In the genomic region with DNA sequence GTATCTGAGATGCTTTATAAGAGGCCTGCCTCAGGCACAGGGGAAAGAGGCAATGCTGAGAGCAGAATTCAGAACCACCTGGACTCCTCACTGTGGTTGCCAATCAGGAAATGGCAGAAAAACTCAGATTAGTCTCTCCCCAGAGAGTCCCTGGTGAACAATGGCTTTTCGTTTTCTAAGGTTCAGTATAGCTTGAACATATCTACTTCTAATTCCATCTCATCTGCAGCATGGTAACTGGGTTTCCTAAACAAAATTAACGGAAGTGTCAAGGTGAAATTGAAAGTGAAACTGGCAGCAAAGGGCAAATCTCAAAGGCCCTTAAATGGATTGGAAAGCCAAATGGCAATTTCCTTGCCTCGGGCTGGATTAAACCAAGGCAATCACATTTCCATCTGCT, we compare ENCODE assay signal across 11 cellular contexts.
A peak's percentile ranks its signal among the peaks of the same experiment; 100 is the strongest.
DNase-seq lines count a peak whose midpoint lies in the region; ATAC-seq and TF ChIP-seq lines count a peak whose summit lies in the region.
"Had no signal": no experiment of that assay in that cellular context is flagged by ENCODE, and none has a peak within 500 bp of the region (broad histone marks: within the 10 kb centered on the region; RNA-seq: fewer than 3 reads in every experiment).

No MANE protein-coding gene starts in this region.

- no peak overlapping the region for H3K4me3 Mint-ChIP-seq in stimulated activated naive CD8-positive, alpha-beta T cell treated with anti-CD3 and anti-CD28 coated beads, Interleukin-15, Interleukin-2, amounts not matched to agents 100 ng/mL and 50 ng/mL, for 24 hours
- no peak overlapping the region for H3K4me3 Mint-ChIP-seq in stimulated activated naive CD8-positive, alpha-beta T cell treated with anti-CD3 and anti-CD28 coated beads, Interleukin-15, amount 100 ng/mL, for 72 hours
- H3K4me3 Mint-ChIP-seq in T-helper 1 cell treated with Interleukin-12 subunit alpha and Interleukin-12 subunit beta and Interleukin-4 antibody, amounts not matched to agents 30 μg/mL and 1 μg/mL, for 36 hours = no peak overlapping the region

- peaks cover 4% of the 10 kb centered on the region for H3K4me1 ChIP-seq in smooth muscle cell (ENCODE audit: low read depth)

- 93% methylated on average over 3 of the region's 3 CpGs for WGBS in smooth muscle cell (ENCODE audit: low lambda C conversion rate)

- TF ChIP-seq CTCF in smooth muscle cell (IDR thresholded peaks at IDR 0.05; ENCODE audit: borderline replicate concordance, insufficient read depth, poor library complexity, severe bottlenecking) = no peak

- H3K79me2 ChIP-seq in smooth muscle cell (ENCODE audit: low read depth) = no peaks in the 10 kb centered on the region

- no peaks in the 10 kb centered on the region for H3K36me3 ChIP-seq in smooth muscle cell (ENCODE audit: low read depth)
- H3K36me3 ChIP-seq: neutrophil had no signal

- DNase-seq in stimulated activated naive CD8-positive, alpha-beta T cell treated with anti-CD3 and anti-CD28 coated beads, Interleukin-15, amount 100 ng/mL, for 72 hours = no peak
- DNase-seq in HT-29 (ENCODE audit: low spot score) (no peak), smooth muscle cell (lab: John Stamatoyannopoulos, UW; ENCODE audit: unreplicated experiment) (no peak), SW 1271 (lab: John Stamatoyannopoulos, UW) (no peak), COR-L47 (lab: John Stamatoyannopoulos, UW) (no peak)
- DNase-seq: foreskin fibroblast, NCI-H1105 had no signal

- peaks cover 7% of the 10 kb centered on the region for H3K9me3 Mint-ChIP-seq in stimulated activated naive CD8-positive, alpha-beta T cell treated with anti-CD3 and anti-CD28 coated beads, Interleukin-15, Interleukin-2, amounts not matched to agents 100 ng/mL and 50 ng/mL, for 24 hours
- no peaks in the 10 kb centered on the region for H3K9me3 Mint-ChIP-seq in stimulated activated naive CD8-positive, alpha-beta T cell treated with anti-CD3 and anti-CD28 coated beads, Interleukin-15, amount 100 ng/mL, for 72 hours
- H3K9me3 Mint-ChIP-seq in T-helper 1 cell treated with Interleukin-12 subunit alpha and Interleukin-12 subunit beta and Interleukin-4 antibody, amounts not matched to agents 30 μg/mL and 1 μg/mL, for 36 hours = peaks cover 6% of the 10 kb centered on the region

- no peak for ATAC-seq in stimulated activated naive CD8-positive, alpha-beta T cell treated with anti-CD3 and anti-CD28 coated beads, Interleukin-15, amount 100 ng/mL, for 72 hours
- ATAC-seq in HG03175 (IDR thresholded peaks at IDR 0.05; ENCODE audit: unreplicated experiment) = peak; percentile 54

- no peak overlapping the region for H3K4me2 ChIP-seq in smooth muscle cell

- no peaks in the 10 kb centered on the region for H3F3A ChIP-seq in smooth muscle cell (ENCODE audit: low read depth)

- H3K4me3 ChIP-seq in smooth muscle cell = no peak overlapping the region

- H3K36me3 Mint-ChIP-seq in stimulated activated naive CD8-positive, alpha-beta T cell treated with anti-CD3 and anti-CD28 coated beads, Interleukin-15, Interleukin-2, amounts not matched to agents 100 ng/mL and 50 ng/mL, for 24 hours (ENCODE audit: low read depth) = no peaks in the 10 kb centered on the region
- no peaks in the 10 kb centered on the region for H3K36me3 Mint-ChIP-seq in T-helper 1 cell treated with Interleukin-12 subunit alpha and Interleukin-12 subunit beta and Interleukin-4 antibody, amounts not matched to agents 30 μg/mL and 1 μg/mL, for 36 hours (ENCODE audit: low read depth)

- no peaks in the 10 kb centered on the region for H3K27me3 Mint-ChIP-seq in stimulated activated naive CD8-positive, alpha-beta T cell treated with anti-CD3 and anti-CD28 coated beads, Interleukin-15, Interleukin-2, amounts not matched to agents 100 ng/mL and 50 ng/mL, for 24 hours
- no peaks in the 10 kb centered on the region for H3K27me3 Mint-ChIP-seq in stimulated activated naive CD8-positive, alpha-beta T cell treated with anti-CD3 and anti-CD28 coated beads, Interleukin-15, amount 100 ng/mL, for 72 hours
- peaks cover 3% of the 10 kb centered on the region for H3K27me3 Mint-ChIP-seq in T-helper 1 cell treated with Interleukin-12 subunit alpha and Interleukin-12 subunit beta and Interleukin-4 antibody, amounts not matched to agents 30 μg/mL and 1 μg/mL, for 36 hours (ENCODE audit: low read depth)

- H3K9me3 ChIP-seq in smooth muscle cell (replicated peaks; ENCODE audit: low read depth) = no peaks in the 10 kb centered on the region
- H3K9me3 ChIP-seq: neutrophil had no signal

- H4K20me1 ChIP-seq in smooth muscle cell (ENCODE audit: low read depth) = no peaks in the 10 kb centered on the region

- H2AFZ ChIP-seq in smooth muscle cell (ENCODE audit: low read depth) = no peak overlapping the region

- no peak overlapping the region for H3K9ac ChIP-seq in smooth muscle cell (ENCODE audit: low read depth)

- H3K27ac ChIP-seq in smooth muscle cell (ENCODE audit: low read depth) = no peak overlapping the region
- H3K27ac ChIP-seq: neutrophil had no signal

- peak overlapping the region; percentile 1 for H3K27ac Mint-ChIP-seq in stimulated activated naive CD8-positive, alpha-beta T cell treated with anti-CD3 and anti-CD28 coated beads, Interleukin-15, Interleukin-2, amounts not matched to agents 100 ng/mL and 50 ng/mL, for 24 hours
- H3K27ac Mint-ChIP-seq in stimulated activated naive CD8-positive, alpha-beta T cell treated with anti-CD3 and anti-CD28 coated beads, Interleukin-15, amount 100 ng/mL, for 72 hours = no peak overlapping the region
- H3K27ac Mint-ChIP-seq in T-helper 1 cell treated with Interleukin-12 subunit alpha and Interleukin-12 subunit beta and Interleukin-4 antibody, amounts not matched to agents 30 μg/mL and 1 μg/mL, for 36 hours = peak overlapping the region; percentile 6

- H3K4me1 Mint-ChIP-seq in stimulated activated naive CD8-positive, alpha-beta T cell treated with anti-CD3 and anti-CD28 coated beads, Interleukin-15, Interleukin-2, amounts not matched to agents 100 ng/mL and 50 ng/mL, for 24 hours (ENCODE audit: low read depth) = peaks cover 7% of the 10 kb centered on the region
- H3K4me1 Mint-ChIP-seq in stimulated activated naive CD8-positive, alpha-beta T cell treated with anti-CD3 and anti-CD28 coated beads, Interleukin-15, amount 100 ng/mL, for 72 hours = peaks cover 6% of the 10 kb centered on the region
- H3K4me1 Mint-ChIP-seq in T-helper 1 cell treated with Interleukin-12 subunit alpha and Interleukin-12 subunit beta and Interleukin-4 antibody, amounts not matched to agents 30 μg/mL and 1 μg/mL, for 36 hours (ENCODE audit: low read depth) = peaks cover 8% of the 10 kb centered on the region

- no peaks in the 10 kb centered on the region for H3K27me3 ChIP-seq in smooth muscle cell (ENCODE audit: low read depth)
- H3K27me3 ChIP-seq: neutrophil had no signal

Comparison
In these comparisons a context has a peak if more than half of its experiments do, and no peak if none do; other contexts are left out.
1. H3K27ac Mint-ChIP-seq: peak in stimulated activated naive CD8-positive, alpha-beta T cell treated with anti-CD3 and anti-CD28 coated beads, Interleukin-15, Interleukin-2, amounts not matched to agents 100 ng/mL and 50 ng/mL, for 24 hours (single experiment) and T-helper 1 cell treated with Interleukin-12 subunit alpha and Interleukin-12 subunit beta and Interleukin-4 antibody, amounts not matched to agents 30 μg/mL and 1 μg/mL, for 36 hours (single experiment); none in stimulated activated naive CD8-positive, alpha-beta T cell treated with anti-CD3 and anti-CD28 coated beads, Interleukin-15, amount 100 ng/mL, for 72 hours (0 of 2).